1 cellular context compared by ENCODE assay signal in genomic region chr7:149140784-149141183, GRCh38.
TF ChIP-seq lines count a peak whose summit lies in the region.

No MANE protein-coding gene starts in this region.

TF ChIP-seq in HepG2, 621 proteins besides CTCF, POLR2A, EP300 and RAD21:
- TF ChIP-seq NR2F6 (IDR thresholded peaks at IDR 0.05) (no peak), NR2F6 (CRISPR knock-in tag; IDR thresholded peaks at IDR 0.05) (no peak), SMAD3 (CRISPR knock-in tag; IDR thresholded peaks at IDR 0.05) (no peak), FOSL2 (CRISPR knock-in tag; IDR thresholded peaks at IDR 0.05) (peak; percentile 64)
- TF ChIP-seq, protein P1, sequence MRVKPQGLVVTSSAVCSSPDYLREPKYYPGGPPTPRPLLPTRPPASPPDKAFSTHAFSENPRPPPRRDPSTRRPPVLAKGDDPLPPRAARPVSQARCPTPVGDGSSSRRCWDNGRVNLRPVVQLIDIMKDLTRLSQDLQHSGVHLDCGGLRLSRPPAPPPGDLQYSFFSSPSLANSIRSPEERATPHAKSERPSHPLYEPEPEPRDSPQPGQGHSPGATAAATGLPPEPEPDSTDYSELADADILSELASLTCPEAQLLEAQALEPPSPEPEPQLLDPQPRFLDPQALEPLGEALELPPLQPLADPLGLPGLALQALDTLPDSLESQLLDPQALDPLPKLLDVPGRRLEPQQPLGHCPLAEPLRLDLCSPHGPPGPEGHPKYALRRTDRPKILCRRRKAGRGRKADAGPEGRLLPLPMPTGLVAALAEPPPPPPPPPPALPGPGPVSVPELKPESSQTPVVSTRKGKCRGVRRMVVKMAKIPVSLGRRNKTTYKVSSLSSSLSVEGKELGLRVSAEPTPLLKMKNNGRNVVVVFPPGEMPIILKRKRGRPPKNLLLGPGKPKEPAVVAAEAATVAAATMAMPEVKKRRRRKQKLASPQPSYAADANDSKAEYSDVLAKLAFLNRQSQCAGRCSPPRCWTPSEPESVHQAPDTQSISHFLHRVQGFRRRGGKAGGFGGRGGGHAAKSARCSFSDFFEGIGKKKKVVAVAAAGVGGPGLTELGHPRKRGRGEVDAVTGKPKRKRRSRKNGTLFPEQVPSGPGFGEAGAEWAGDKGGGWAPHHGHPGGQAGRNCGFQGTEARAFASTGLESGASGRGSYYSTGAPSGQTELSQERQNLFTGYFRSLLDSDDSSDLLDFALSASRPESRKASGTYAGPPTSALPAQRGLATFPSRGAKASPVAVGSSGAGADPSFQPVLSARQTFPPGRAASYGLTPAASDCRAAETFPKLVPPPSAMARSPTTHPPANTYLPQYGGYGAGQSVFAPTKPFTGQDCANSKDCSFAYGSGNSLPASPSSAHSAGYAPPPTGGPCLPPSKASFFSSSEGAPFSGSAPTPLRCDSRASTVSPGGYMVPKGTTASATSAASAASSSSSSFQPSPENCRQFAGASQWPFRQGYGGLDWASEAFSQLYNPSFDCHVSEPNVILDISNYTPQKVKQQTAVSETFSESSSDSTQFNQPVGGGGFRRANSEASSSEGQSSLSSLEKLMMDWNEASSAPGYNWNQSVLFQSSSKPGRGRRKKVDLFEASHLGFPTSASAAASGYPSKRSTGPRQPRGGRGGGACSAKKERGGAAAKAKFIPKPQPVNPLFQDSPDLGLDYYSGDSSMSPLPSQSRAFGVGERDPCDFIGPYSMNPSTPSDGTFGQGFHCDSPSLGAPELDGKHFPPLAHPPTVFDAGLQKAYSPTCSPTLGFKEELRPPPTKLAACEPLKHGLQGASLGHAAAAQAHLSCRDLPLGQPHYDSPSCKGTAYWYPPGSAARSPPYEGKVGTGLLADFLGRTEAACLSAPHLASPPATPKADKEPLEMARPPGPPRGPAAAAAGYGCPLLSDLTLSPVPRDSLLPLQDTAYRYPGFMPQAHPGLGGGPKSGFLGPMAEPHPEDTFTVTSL (CRISPR knock-in tag; IDR thresholded peaks at IDR 0.05; ENCODE audit: borderline replicate concordance): no peak
